Comparison of ENCODE assay signal across 15 cellular contexts in the genomic region with DNA sequence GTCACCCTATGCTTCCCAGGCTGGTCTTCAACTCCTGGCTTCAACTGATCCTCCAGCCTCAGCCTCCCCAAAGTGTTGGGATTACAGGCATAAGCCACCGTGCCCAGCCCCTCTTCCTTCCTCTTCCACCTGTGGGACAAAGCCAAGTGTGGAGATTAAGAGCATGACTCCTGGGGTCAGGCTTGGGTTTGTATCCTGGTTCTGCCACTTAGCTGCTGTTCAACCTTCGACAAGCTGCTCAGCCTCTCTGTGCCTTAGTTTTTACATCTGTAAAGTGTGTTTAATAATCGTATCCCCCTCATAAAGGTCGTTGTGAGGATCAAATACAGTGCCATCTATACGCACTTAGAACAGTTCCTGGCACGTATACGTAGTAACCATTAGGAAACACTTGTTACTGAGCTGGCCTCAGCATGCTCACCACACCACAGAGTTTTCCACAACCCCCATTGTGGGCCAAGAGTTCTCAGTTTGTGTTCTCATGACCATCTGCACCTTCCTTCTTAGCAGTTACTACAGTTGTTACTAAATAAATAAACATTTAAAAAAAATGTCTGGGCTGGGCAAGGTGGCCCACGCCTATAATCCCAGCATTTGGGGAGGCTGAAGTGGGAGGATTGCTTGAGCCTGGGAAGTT.
DNase-seq lines count a peak whose midpoint lies in the region; ATAC-seq, FAIRE-seq and TF ChIP-seq lines count a peak whose summit lies in the region.
"Had no signal": no experiment of that assay in that cellular context is flagged by ENCODE, and none has a peak within 500 bp of the region (broad histone marks: within the 10 kb centered on the region; RNA-seq: fewer than 3 reads in every experiment).

No MANE protein-coding gene starts in this region.

- no peak overlapping the region for H2BK15ac ChIP-seq in H9 (ENCODE audit: low read depth, low read length)

- H3K4me3 Mint-ChIP-seq in H9: no peak overlapping the region

- H3K4me1 Mint-ChIP-seq in H9: peaks cover 31 to 43% of the 10 kb centered on the region in 2 experiments

- TF ChIP-seq EP300 in HepG2 (IDR thresholded peaks at IDR 0.05; ENCODE audit: low read depth in 2 of 2, low read length in 2 of 2) (no peak), HepG2 (CRISPR knock-in tag; IDR thresholded peaks at IDR 0.05; ENCODE audit: borderline replicate concordance) (no peak)

- intact Hi-C loops in HepG2 (cut with micrococcal nuclease; ENCODE audit: unreplicated experiment): no loop called here
- intact Hi-C loops in right lobe of liver (cut with DNase I): loop anchor here in 1 of 2 donors (10.0 kb wide), 1 partner anchor 144 kb away; the partner anchor contains the start of gene BTBD16

- peaks cover 9 to 27% (median 13%) of the 10 kb centered on the region in 3 experiments for H3K36me3 Mint-ChIP-seq in H9 (ENCODE audit: insufficient read depth in 1 of 3, low read depth in 3 of 3)

- DNase-seq in HepG2 (ENCODE audit: low spot score) (no peak), right lobe of liver (no peak), choroid plexus epithelial cell (ENCODE audit: low read depth) (peak; percentile 58), H9 (no peak), GM19240 (ENCODE audit: insufficient read length, low spot score) (no peak)
- DNase-seq: C1 segment of cervical spinal cord, NCI-H1048, NCI-H146, NCI-H2107, NCI-H69, PC-3 had no signal

- H3K23me2 ChIP-seq in H9 (ENCODE audit: insufficient read length, low read depth, low read length, poor library complexity, severe bottlenecking): no peaks in the 10 kb centered on the region

- H3T11ph ChIP-seq in H9 (ENCODE audit: low read length): no peak overlapping the region

- H2AK5ac ChIP-seq in H9 (ENCODE audit: insufficient read length, low read length): no peak overlapping the region

- peaks cover 11 to 28% of the 10 kb centered on the region in 2 experiments; a peak in 4 of 5 replicates for H3K36me3 ChIP-seq in HepG2 (replicated peaks in 1 of 2; ENCODE audit: control insufficient read depth in 1 of 2, insufficient read depth in 2 of 2, low read length in 2 of 2)
- peaks cover 0 to under 1% (median 0%) of the 10 kb centered on the region in 4 donors for H3K36me3 ChIP-seq in right lobe of liver
- H3K36me3 ChIP-seq in rectal smooth muscle tissue (ENCODE audit: control insufficient read depth, insufficient read depth, low read length): peaks cover 15% of the 10 kb centered on the region

- no peak for TF ChIP-seq CTCF in HepG2 (CRISPR knock-in tag; IDR thresholded peaks at IDR 0.05)
- TF ChIP-seq CTCF in right lobe of liver (IDR thresholded peaks at IDR 0.05): no peak
- TF ChIP-seq CTCF in choroid plexus epithelial cell (conservative IDR thresholded peaks at IDR 0.05; ENCODE audit: low read depth, low read length): no peak
- no peak for TF ChIP-seq CTCF in H9 (conservative IDR thresholded peaks at IDR 0.05)

- no peak overlapping the region for H3K14ac ChIP-seq in H9 (ENCODE audit: insufficient read depth, low read length)

- in situ Hi-C loops in HepG2 (cut with HindIII; ENCODE audit: extremely low pct_ligation_motif_present, low pct_unique_long_range_greater_than_20kb): no loop called here

- H4K91ac ChIP-seq in H9 (ENCODE audit: insufficient read length, low read depth, low read length): no peak overlapping the region

- no peak overlapping the region for H3K18ac ChIP-seq in H9 (ENCODE audit: insufficient read length, low read depth, low read length)

- TF ChIP-seq RAD21 in HepG2 (CRISPR knock-in tag; IDR thresholded peaks at IDR 0.05): no peak

- CTCF ChIA-PET in HepG2 (lab: Yijun Ruan, JAX; ENCODE audit: low intra/inter-chr PET ratio, low total read pairs): no interaction called here

- H3K27ac ChIP-seq in HepG2 (ENCODE audit: extremely low read length, insufficient read depth, low read length) (no peak overlapping the region), right lobe of liver (no peak overlapping the region), rectal smooth muscle tissue (ENCODE audit: low read depth, low read length) (peak overlapping the region; percentile 38), H9 (ENCODE audit: insufficient read length, low read depth, low read length) (no peak overlapping the region)
- H3K27ac ChIP-seq: SK-N-MC had no signal

- H3K27me3 Mint-ChIP-seq in H9 (ENCODE audit: low read depth): no peaks in the 10 kb centered on the region

- BruUV-seq in HepG2 (replicated peaks; lab: Mats Ljungman, UMichigan): no TSS peak

- 93% methylated on average over 8 of the region's 8 CpGs for WGBS in HepG2 (ENCODE audit: low lambda C conversion rate)
- 85% methylated on average over 8 of the region's 8 CpGs for WGBS in right lobe of liver (ENCODE audit: insufficient coverage, low coverage, low lambda C conversion rate, missing lambda C conversion rate)
- no CpG with 5 or more reads among the region's 8 CpGs for WGBS in H9 (ENCODE audit: extremely low coverage, insufficient read length, low lambda C conversion rate)

- peaks cover 14% of the 10 kb centered on the region for H3K4me1 ChIP-seq in HepG2 (ENCODE audit: insufficient read depth, low read length)
- H3K4me1 ChIP-seq in right lobe of liver: no peaks in the 10 kb centered on the region
- H3K4me1 ChIP-seq in rectal smooth muscle tissue (ENCODE audit: control insufficient read depth, insufficient read depth, low read length): peaks cover 42% of the 10 kb centered on the region
- H3K4me1 ChIP-seq in H9 (ENCODE audit: insufficient read depth, low read length): no peaks in the 10 kb centered on the region; the same call in 1 of the 2 replicates

- H3K9ac ChIP-seq in HepG2 (ENCODE audit: insufficient read depth, low read depth, low read length) (no peak overlapping the region), rectal smooth muscle tissue (ENCODE audit: low read length) (no peak overlapping the region), H9 (ENCODE audit: extremely low read depth, insufficient read length, low read length) (no peak overlapping the region)

- H4K8ac ChIP-seq in H9 (replicated peaks; ENCODE audit: insufficient read length, low read depth, low read length): no peak overlapping the region

- no peaks in the 10 kb centered on the region for H3K9me3 ChIP-seq in HepG2 (ENCODE audit: low read length)
- no peaks in the 10 kb centered on the region for H3K9me3 ChIP-seq in right lobe of liver
- H3K9me3 ChIP-seq in H9 (ENCODE audit: control insufficient read depth, low read depth, low read length): no peaks in the 10 kb centered on the region

- no peak overlapping the region for H3K4me3 ChIP-seq in HepG2 (replicated peaks in 1 of 3; ENCODE audit: insufficient read depth in 1 of 3, low read depth in 2 of 3, low read length in 3 of 3)
- no peak overlapping the region for H3K4me3 ChIP-seq in right lobe of liver
- no peak overlapping the region for H3K4me3 ChIP-seq in choroid plexus epithelial cell (ENCODE audit: low read depth, low read length)
- no peak overlapping the region for H3K4me3 ChIP-seq in rectal smooth muscle tissue (ENCODE audit: low read length)
- H3K4me3 ChIP-seq: SK-N-MC had no signal

- H3K27me3 ChIP-seq in HepG2 (ENCODE audit: control insufficient read depth in 1 of 2, insufficient read depth in 2 of 2, low read length in 2 of 2) (no peaks in the 10 kb centered on the region; a peak in 1 of 5 replicates), right lobe of liver (no peaks in the 10 kb centered on the region), rectal smooth muscle tissue (ENCODE audit: control insufficient read depth, insufficient read depth, low read length) (no peaks in the 10 kb centered on the region), H9 (ENCODE audit: insufficient read depth, low read length) (no peaks in the 10 kb centered on the region)

- H3K27ac Mint-ChIP-seq in H9: peak overlapping the region in 1 of 3 experiments; percentile 39; a peak in 1 of 7 replicates

- H2BK20ac ChIP-seq in H9 (ENCODE audit: low read depth, low read length, poor library complexity, severe bottlenecking): no peak overlapping the region

- H4K5ac ChIP-seq in H9 (ENCODE audit: insufficient read length, low read depth, low read length): no peak overlapping the region

- H4K20me1 ChIP-seq in HepG2 (ENCODE audit: insufficient read depth, low read length) (no peaks in the 10 kb centered on the region; the same call in 1 of the 2 replicates), H9 (ENCODE audit: control insufficient read depth, insufficient read depth, insufficient read length) (no peaks in the 10 kb centered on the region)

- no peak overlapping the region for H2BK120ac ChIP-seq in H9 (ENCODE audit: low read depth, low read length, poor library complexity, severe bottlenecking)

- H3K23ac ChIP-seq in H9 (ENCODE audit: insufficient read length, low read depth, low read length): no peak overlapping the region

- H2AFZ ChIP-seq in HepG2 (ENCODE audit: low read length): no peak overlapping the region
- H2AFZ ChIP-seq in H9 (ENCODE audit: low read length): no peak overlapping the region

- H3K79me1 ChIP-seq in H9 (ENCODE audit: insufficient read depth, low read depth, low read length, poor library complexity, severe bottlenecking): no peaks in the 10 kb centered on the region

- TF ChIP-seq POLR2A in HepG2 (IDR thresholded peaks at IDR 0.05; ENCODE audit: insufficient read depth in 1 of 2, low read depth in 2 of 2, low read length in 2 of 2) (no peak), right lobe of liver (IDR thresholded peaks at IDR 0.05) (no peak)

- no peak overlapping the region for H3K4ac ChIP-seq in H9 (ENCODE audit: low read depth, low read length)

- no peak for ATAC-seq in HepG2
- ATAC-seq in right lobe of liver: no peak
- ATAC-seq in HG02571 (IDR thresholded peaks at IDR 0.05; ENCODE audit: unreplicated experiment): no peak
- ATAC-seq: PC-3 had no signal

- H3K4me2 ChIP-seq in HepG2 (ENCODE audit: low read depth, low read length) (no peak overlapping the region), H9 (ENCODE audit: insufficient read depth, insufficient read length, low read length) (no peak overlapping the region)

- no peak overlapping the region for H3K56ac ChIP-seq in H9 (ENCODE audit: insufficient read length, low read depth, low read length)

- H3K79me2 ChIP-seq in HepG2 (ENCODE audit: insufficient read depth, low read length): peaks cover 38% of the 10 kb centered on the region
- 0 out of 2 replicates have a peak, but pooled peaks cover 2% of the 10 kb centered on the region for H3K79me2 ChIP-seq in H9 (ENCODE audit: insufficient read depth, low read length)

- H3K9me3 Mint-ChIP-seq in H9: peaks cover 0 to 4% of the 10 kb centered on the region in 2 experiments; a peak in 1 of 5 replicates

- POLR2A ChIA-PET in HepG2 (lab: Yijun Ruan, JAX): no interaction called here

- no peak overlapping the region for H2BK5ac ChIP-seq in H9 (ENCODE audit: insufficient read length, low read length)

- no peak overlapping the region for H2BK12ac ChIP-seq in H9 (ENCODE audit: insufficient read length, low read depth, low read length)

- no peak for FAIRE-seq in HepG2 (lab: Jason Lieb, UNC)
- FAIRE-seq: H54 had no signal
